Comparison of ENCODE assay signal across 17 cellular contexts in the genomic region with DNA sequence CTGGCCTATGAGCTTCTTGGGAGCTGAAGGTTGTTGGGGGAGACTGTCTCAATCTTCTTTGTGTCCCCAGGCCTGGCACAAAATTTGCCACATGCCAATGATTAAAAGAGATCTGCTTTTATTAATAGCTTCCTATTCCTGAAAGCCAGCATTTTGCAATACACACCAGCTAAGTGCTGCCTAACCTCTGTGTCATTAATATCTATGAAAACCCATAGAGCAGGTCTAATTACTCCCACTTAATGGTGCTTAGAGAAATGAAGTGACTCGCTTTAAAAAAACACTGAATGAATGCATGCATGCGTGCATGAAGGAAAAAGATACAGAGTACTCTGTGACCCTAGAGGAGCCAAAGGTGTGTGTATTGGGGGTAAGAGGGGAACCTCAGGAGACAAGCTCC. TPM values are rescaled to one million over a fixed set of nuclear protein-coding genes. Genes with fewer than 3 reads are reported as not detected.
DNase-seq lines count a peak whose midpoint lies in the region; ATAC-seq and TF ChIP-seq lines count a peak whose summit lies in the region.
"Had no signal": no experiment of that assay in that cellular context is flagged by ENCODE, and none has a peak within 500 bp of the region (broad histone marks: within the 10 kb centered on the region; RNA-seq: fewer than 3 reads in every experiment).

No MANE protein-coding gene starts in this region.

- H3K79me2 ChIP-seq in mammary epithelial cell (ENCODE audit: insufficient read depth, low read length): no peaks in the 10 kb centered on the region
- H3K79me2 ChIP-seq in GM23248 (ENCODE audit: insufficient read depth): no peaks in the 10 kb centered on the region

- in situ Hi-C loops in mammary epithelial cell (cut with MboI; ENCODE audit: low sequenced_read_pairs in 2 of 2): no loop called here
- in situ Hi-C loops in GM23248 (cut with MboI): no loop called here

- no peaks in the 10 kb centered on the region for H3F3A ChIP-seq in GM23248 (ENCODE audit: insufficient read depth)

- ATAC-seq in GM18511 (IDR thresholded peaks at IDR 0.05; ENCODE audit: unreplicated experiment): no peak
- ATAC-seq: A549 had no signal

- WGBS in mammary epithelial cell (ENCODE audit: low coverage, missing lambda C conversion rate): 64% methylated on average over 2 of the region's 2 CpGs
- 61 to 70% methylated on average over 2 of the region's 2 CpGs for WGBS in GM23248 (ENCODE audit: low coverage in 1 of 2, low lambda C conversion rate in 2 of 2, missing lambda C conversion rate in 2 of 2), 2 experiments

- H3K27ac ChIP-seq in mammary epithelial cell (ENCODE audit: insufficient read depth, low read depth, low read length) (no peak overlapping the region), breast epithelium (no peak overlapping the region), GM23248 (no peak overlapping the region)
- H3K27ac ChIP-seq: 22Rv1, A549, BLaER1 had no signal

- TF ChIP-seq CTCF in mammary epithelial cell (conservative IDR thresholded peaks at IDR 0.05 in 1 of 2, IDR thresholded peaks at IDR 0.05 in 1 of 2; ENCODE audit: extremely low read depth in 1 of 2, insufficient read depth in 1 of 2, low read depth in 1 of 2, low read length in 2 of 2) (no peak), breast epithelium (IDR thresholded peaks at IDR 0.05) (no peak)

- no peaks in the 10 kb centered on the region for H4K20me1 ChIP-seq in mammary epithelial cell (ENCODE audit: insufficient read depth, low read length)
- H4K20me1 ChIP-seq in GM23248 (ENCODE audit: insufficient read depth): no peaks in the 10 kb centered on the region
- H4K20me1 ChIP-seq: BLaER1 had no signal

- dilution Hi-C loops in mammary epithelial cell (cut with HindIII; ENCODE audit: low sequenced_read_pairs): loop anchor here (25.0 kb wide), 1 partner anchor 285 kb away; no protein-coding TSS in a partner anchor

- H3K9ac ChIP-seq in mammary epithelial cell (ENCODE audit: insufficient read depth, low read length) (no peak overlapping the region), GM23248 (no peak overlapping the region)
- H3K9ac ChIP-seq: BLaER1 had no signal

- no peak overlapping the region for H3K4me2 ChIP-seq in mammary epithelial cell (ENCODE audit: insufficient read depth, low read depth, low read length)
- H3K4me2 ChIP-seq in GM23248 (ENCODE audit: unreplicated experiment): no peak overlapping the region
- H3K4me2 ChIP-seq: A549, BLaER1 had no signal

- H3K27me3 ChIP-seq in mammary epithelial cell (ENCODE audit: insufficient read depth, low read length) (peaks cover 4% of the 10 kb centered on the region), breast epithelium (peaks cover 0 to 3% of the 10 kb centered on the region in 2 donors), GM23248 (replicated peaks; ENCODE audit: insufficient read depth) (peaks cover 14% of the 10 kb centered on the region; the same call in 1 of the 2 replicates)
- H3K27me3 ChIP-seq: BLaER1 had no signal

- intact Hi-C loops in mammary epithelial cell (cut with micrococcal nuclease): no loop called here
- intact Hi-C loops in breast epithelium (cut with DNase I; ENCODE audit: low total_unique reads): no loop called here

- H3K4me1 ChIP-seq in mammary epithelial cell (ENCODE audit: insufficient read depth, low read length): peaks cover 2% of the 10 kb centered on the region
- H3K4me1 ChIP-seq in breast epithelium: no peaks in the 10 kb centered on the region
- no peaks in the 10 kb centered on the region for H3K4me1 ChIP-seq in GM23248 (ENCODE audit: insufficient read depth)
- H3K4me1 ChIP-seq: A549 had no signal

- no TSS peak for BruUV-seq in mammary epithelial cell (replicated peaks; lab: Mats Ljungman, UMichigan)

- CTCF ChIA-PET in mammary epithelial cell (lab: Charles Lee; ENCODE audit: low non-redundant PET): interaction anchor here (0.6 kb wide), 1 partner anchor 11 kb away, joined by 3 read pairs; no protein-coding TSS in a partner anchor

- H3K4me3 ChIP-seq in mammary epithelial cell (replicated peaks in 1 of 3; ENCODE audit: insufficient read depth in 1 of 3, low read depth in 2 of 3, low read length in 3 of 3): no peak overlapping the region
- H3K4me3 ChIP-seq in breast epithelium: no peak overlapping the region
- no peak overlapping the region for H3K4me3 ChIP-seq in GM23248
- H3K4me3 ChIP-seq: A549, BLaER1 had no signal

- H3K36me3 ChIP-seq in mammary epithelial cell (ENCODE audit: insufficient read depth, low read length) (no peaks in the 10 kb centered on the region), breast epithelium (no peaks in the 10 kb centered on the region), GM23248 (ENCODE audit: low read depth) (no peaks in the 10 kb centered on the region)
- H3K36me3 ChIP-seq: BLaER1 had no signal

- peaks cover 5% of the 10 kb centered on the region for H3K9me3 ChIP-seq in mammary epithelial cell (replicated peaks; ENCODE audit: insufficient read depth, low read length)
- H3K9me3 ChIP-seq in breast epithelium: no peaks in the 10 kb centered on the region
- no peaks in the 10 kb centered on the region for H3K9me3 ChIP-seq in GM23248 (ENCODE audit: low read depth)
- H3K9me3 ChIP-seq: BLaER1 had no signal

- TF ChIP-seq POLR2A in breast epithelium (IDR thresholded peaks at IDR 0.05): no peak

- no peak overlapping the region for H2AFZ ChIP-seq in mammary epithelial cell (ENCODE audit: low read depth, low read length)
- no peak overlapping the region for H2AFZ ChIP-seq in GM23248

- peak; percentile 17 for DNase-seq in mammary epithelial cell
- DNase-seq in breast epithelium (ENCODE audit: low spot score in 2 of 2): no peak
- peak; percentile 5 for DNase-seq in kidney tubule cell (ENCODE audit: low spot score)
- peak; percentile 29 for DNase-seq in renal cortical epithelial cell (ENCODE audit: low read depth)
- no peak for DNase-seq in NCI-H524 (lab: John Stamatoyannopoulos, UW)
- DNase-seq in GM23248: no peak
- DNase-seq: CD4-positive, alpha-beta memory T cell; DMS153; DMS79; GDM1; H9; IMR-90 had no signal

- no peaks in the 10 kb centered on the region for H3K9me2 ChIP-seq in GM23248 (ENCODE audit: insufficient read depth)

RNA-seq across cellular contexts. Expression of a gene that starts 55.0 kb away (rescaled TPM):
- under 1 TPM in 1 of 2 donors, not detected in 1; under 0.01 TPM for total RNA-seq in mammary epithelial cell
- not detected for polyA plus RNA-seq in mammary epithelial cell
- not detected for polyA minus RNA-seq in mammary epithelial cell
- under 1 TPM; under 0.01 to 0.32 (median 0.29) TPM for total RNA-seq in breast epithelium
- not detected in 2 replicates for total RNA-seq in renal cortical epithelial cell
- not detected in 2 replicates for total RNA-seq in GM23248 (2014; rRNA removed; shearing (Covaris generic))
- polyA plus RNA-seq in GM23248 (2016; fragmentation: Nextera tagmentation; extraction: Ambion mirVana): not detected in 2 replicates
- total RNA-seq: CD4-positive, alpha-beta memory T cell; H9; IMR-90 had no signal
- polyA plus RNA-seq: A549; CD14-positive monocyte; CD4-positive, alpha-beta memory T cell had no signal

Comparison
In these comparisons a context has a peak if more than half of its experiments do, and no peak if none do; other contexts are left out.
1. DNase-seq: peak in mammary epithelial cell (single experiment), kidney tubule cell (single experiment) and renal cortical epithelial cell (single experiment); none in breast epithelium (0 of 2), NCI-H524 (0 of 2) and GM23248 (single experiment).